Comparison of ENCODE assay signal across 27 cellular contexts in genomic region chr2:52594036-52594435, GRCh38.
DNase-seq lines count a peak whose midpoint lies in the region; TF ChIP-seq lines count a peak whose summit lies in the region.
"Had no signal": no experiment of that assay in that cellular context is flagged by ENCODE, and none has a peak within 500 bp of the region (broad histone marks: within the 10 kb centered on the region; RNA-seq: fewer than 3 reads in every experiment).

No MANE protein-coding gene starts in this region.

- H3K27me3 ChIP-seq in HUES6 (ENCODE audit: control insufficient read depth, insufficient read depth, low read length), result no peaks in the 10 kb centered on the region
- no peaks in the 10 kb centered on the region for H3K27me3 ChIP-seq in iPS-18a (ENCODE audit: control insufficient read depth, insufficient read depth, low read length)
- H3K27me3 ChIP-seq: BLaER1 treated with 17β-estradiol and CSF1 and Interleukin-3, amounts not matched to agents 10 nM and 100 nM; testis had no signal

- no peak overlapping the region for H3K4me3 ChIP-seq in HUES6 (ENCODE audit: low read depth, low read length)
- H3K4me3 ChIP-seq in astrocyte of the spinal cord (ENCODE audit: low read depth, low read length), result no peak overlapping the region
- H3K4me3 ChIP-seq in iPS-18a (ENCODE audit: low read length), result no peak overlapping the region
- H3K4me3 ChIP-seq: BLaER1 treated with 17β-estradiol and CSF1 and Interleukin-3, amounts not matched to agents 10 nM and 100 nM; coronary artery; testis had no signal

- no peak for TF ChIP-seq CTCF in astrocyte of the spinal cord (IDR thresholded peaks at IDR 0.05; ENCODE audit: low read depth, low read length)

- H3K27ac ChIP-seq in HUES6 (ENCODE audit: low read depth, low read length), result 0 out of 2 replicates have a peak overlapping the region, but pooled peaks have one; percentile 38
- H3K27ac ChIP-seq in iPS-18a (ENCODE audit: low read length), result peak overlapping the region; percentile 4
- H3K27ac ChIP-seq: BLaER1 treated with 17β-estradiol and CSF1 and Interleukin-3, amounts not matched to agents 10 nM and 100 nM; coronary artery; testis had no signal

- H3K9ac ChIP-seq in HUES6 (ENCODE audit: low read length) (no peak overlapping the region), iPS-18a (ENCODE audit: low read length) (no peak overlapping the region)
- H3K9ac ChIP-seq: BLaER1 treated with 17β-estradiol and CSF1 and Interleukin-3, amounts not matched to agents 10 nM and 100 nM had no signal

- peaks cover 5% of the 10 kb centered on the region for H3K4me1 ChIP-seq in HUES6 (ENCODE audit: control insufficient read depth, insufficient read depth, low read length)
- H3K4me1 ChIP-seq in iPS-18a (ENCODE audit: control insufficient read depth, low read depth, low read length), result peaks cover 5% of the 10 kb centered on the region
- H3K4me1 ChIP-seq: testis had no signal

- H3K36me3 ChIP-seq in HUES6 (ENCODE audit: control insufficient read depth, insufficient read depth, low read length), result no peaks in the 10 kb centered on the region
- no peaks in the 10 kb centered on the region for H3K36me3 ChIP-seq in iPS-18a (ENCODE audit: control insufficient read depth, low read depth, low read length)
- H3K36me3 ChIP-seq: BLaER1 treated with 17β-estradiol and CSF1 and Interleukin-3, amounts not matched to agents 10 nM and 100 nM had no signal

- DNase-seq in astrocyte of the spinal cord (ENCODE audit: low read depth, low spot score) (peak; percentile 45), renal cortical epithelial cell (ENCODE audit: low read depth) (peak; percentile 24), SHP77 treated with DMSO at 0.1 percent for 48 hours (lab: John Stamatoyannopoulos, UW) (no peak), DMS 273 treated with DMSO at 0.1 percent for 48 hours (lab: John Stamatoyannopoulos, UW) (no peak), NCI-H526 treated with DMSO at 0.1 percent for 48 hours (lab: John Stamatoyannopoulos, UW) (no peak), CD1c-positive myeloid dendritic cell (ENCODE audit: extremely low spot score) (no peak)
- DNase-seq: activated CD4-positive, alpha-beta T cell treated with anti-CD3 and anti-CD28 coated beads for 36 hours; activated CD8-positive, alpha-beta memory T cell treated with anti-CD3 and anti-CD28 coated beads for 24 hours; activated gamma-delta T cell; activated naive CD8-positive, alpha-beta T cell treated with anti-CD3 and anti-CD28 coated beads, Interleukin-2, amount 50 U/mL, for 24 hours; activated T-cell treated with anti-CD3 and anti-CD28 coated beads, Interleukin-2, amount 50 U/mL, for 1 hour; EL; head of caudate nucleus; KG1; left cardiac atrium; midbrain; MM.1S; naive thymus-derived CD8-positive, alpha-beta T cell; NCI-H2081 treated with DMSO at 0.1 percent for 48 hours; NCI-H510A; NK-92 treated with Interleukin-12 subunit alpha and Interleukin-12 subunit beta, amount 100 ng/mL, for 24 hours; stimulated activated naive CD4-positive, alpha-beta T cell treated with Interleukin-2 at 50 U/mL for 16 hours; testis had no signal

- in situ Hi-C loops in astrocyte of the spinal cord (cut with HindIII; ENCODE audit: low sequenced_read_pairs), result no loop called here

- H3K9me3 ChIP-seq in HUES6 (ENCODE audit: control insufficient read depth, insufficient read depth, low read depth, low read length) (no peaks in the 10 kb centered on the region), iPS-18a (ENCODE audit: control insufficient read depth, low read depth, low read length) (no peaks in the 10 kb centered on the region)
- H3K9me3 ChIP-seq: testis had no signal

Comparison
In these comparisons a context has a peak if more than half of its experiments do, and no peak if none do; other contexts are left out.
1. DNase-seq: peak in astrocyte of the spinal cord (single experiment) and renal cortical epithelial cell (single experiment); none in SHP77 treated with DMSO at 0.1 percent for 48 hours (single experiment), DMS 273 treated with DMSO at 0.1 percent for 48 hours (single experiment), NCI-H526 treated with DMSO at 0.1 percent for 48 hours (single experiment) and CD1c-positive myeloid dendritic cell (single experiment).